2 cellular contexts compared by ENCODE assay signal in the genomic region with DNA sequence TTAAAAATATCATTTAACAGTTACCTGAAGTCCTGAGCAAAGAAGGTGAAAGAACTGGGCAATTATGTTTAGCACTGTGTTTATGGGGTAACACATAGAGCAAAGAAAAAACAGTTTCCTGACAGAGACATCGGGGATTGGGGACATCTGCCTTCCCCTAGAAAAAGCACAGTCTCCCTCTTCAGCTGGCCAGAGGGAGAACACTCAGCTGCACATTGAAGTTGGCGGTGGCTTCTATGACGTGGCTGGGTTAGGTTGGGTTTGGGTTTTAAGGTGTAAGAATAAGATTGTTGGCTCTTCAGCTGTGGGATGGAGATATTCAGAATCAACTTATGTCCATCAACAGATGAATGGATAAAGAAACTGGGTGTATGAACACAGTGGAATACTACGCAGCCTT.
TF ChIP-seq lines count a peak whose summit lies in the region.

No MANE protein-coding gene starts in this region.

TF ChIP-seq in HepG2, 621 proteins besides CTCF, POLR2A, EP300 and RAD21:
- TF ChIP-seq, protein P1, sequence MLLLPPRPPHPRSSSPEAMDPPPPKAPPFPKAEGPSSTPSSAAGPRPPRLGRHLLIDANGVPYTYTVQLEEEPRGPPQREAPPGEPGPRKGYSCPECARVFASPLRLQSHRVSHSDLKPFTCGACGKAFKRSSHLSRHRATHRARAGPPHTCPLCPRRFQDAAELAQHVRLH (CRISPR knock-in tag; IDR thresholded peaks at IDR 0.05; ENCODE audit: borderline replicate concordance, low read depth): no peak
- 0 out of 2 replicates have a peak, but pooled peaks have one; percentile 15 for TF ChIP-seq CREB1 (IDR thresholded peaks at IDR 0.05)
- TF ChIP-seq CREB1 (CRISPR knock-in tag; IDR thresholded peaks at IDR 0.05): no peak

TF ChIP-seq in K562, 482 proteins besides CTCF, POLR2A, EP300 and RAD21:
- TF ChIP-seq SMAD2 (IDR thresholded peaks at IDR 0.05; ENCODE audit: low read depth, low read length): no peak
- 0 out of 2 replicates have a peak, but pooled peaks have one; percentile 10 for TF ChIP-seq CBFA2T3 (IDR thresholded peaks at IDR 0.05)
- TF ChIP-seq, protein P2, sequence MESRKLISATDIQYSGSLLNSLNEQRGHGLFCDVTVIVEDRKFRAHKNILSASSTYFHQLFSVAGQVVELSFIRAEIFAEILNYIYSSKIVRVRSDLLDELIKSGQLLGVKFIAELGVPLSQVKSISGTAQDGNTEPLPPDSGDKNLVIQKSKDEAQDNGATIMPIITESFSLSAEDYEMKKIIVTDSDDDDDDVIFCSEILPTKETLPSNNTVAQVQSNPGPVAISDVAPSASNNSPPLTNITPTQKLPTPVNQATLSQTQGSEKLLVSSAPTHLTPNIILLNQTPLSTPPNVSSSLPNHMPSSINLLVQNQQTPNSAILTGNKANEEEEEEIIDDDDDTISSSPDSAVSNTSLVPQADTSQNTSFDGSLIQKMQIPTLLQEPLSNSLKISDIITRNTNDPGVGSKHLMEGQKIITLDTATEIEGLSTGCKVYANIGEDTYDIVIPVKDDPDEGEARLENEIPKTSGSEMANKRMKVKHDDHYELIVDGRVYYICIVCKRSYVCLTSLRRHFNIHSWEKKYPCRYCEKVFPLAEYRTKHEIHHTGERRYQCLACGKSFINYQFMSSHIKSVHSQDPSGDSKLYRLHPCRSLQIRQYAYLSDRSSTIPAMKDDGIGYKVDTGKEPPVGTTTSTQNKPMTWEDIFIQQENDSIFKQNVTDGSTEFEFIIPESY (CRISPR knock-in tag; IDR thresholded peaks at IDR 0.05): peak; percentile 52; the same call in 1 of the 2 replicates
- no peak for TF ChIP-seq MECOM (CRISPR knock-in tag; IDR thresholded peaks at IDR 0.05)
- TF ChIP-seq NONO (IDR thresholded peaks at IDR 0.05; ENCODE audit: low read depth in 2 of 2, low read length in 1 of 2): no peak
- TF ChIP-seq PHF21A (IDR thresholded peaks at IDR 0.05; ENCODE audit: borderline replicate concordance, low read depth): no peak
- TF ChIP-seq TCF7L2 (IDR thresholded peaks at IDR 0.05; ENCODE audit: low read depth, low read length): no peak
- TF ChIP-seq POLR2H (tag; IDR thresholded peaks at IDR 0.05; ENCODE audit: low read depth): no peak
- peak; percentile 67 for TF ChIP-seq ZNF146 (CRISPR knock-in tag; IDR thresholded peaks at IDR 0.05; ENCODE audit: unreplicated experiment)
- no peak for TF ChIP-seq BRF1 (IDR thresholded peaks at IDR 0.05; ENCODE audit: borderline replicate concordance, extremely low read depth, insufficient read length)
